15 cellular contexts compared by ENCODE assay signal in genomic region chr4:166777760-166778159, GRCh38.
DNase-seq lines count a peak whose midpoint lies in the region; ATAC-seq and TF ChIP-seq lines count a peak whose summit lies in the region.
"Had no signal": no experiment of that assay in that cellular context is flagged by ENCODE, and none has a peak within 500 bp of the region (broad histone marks: within the 10 kb centered on the region; RNA-seq: fewer than 3 reads in every experiment).

No MANE protein-coding gene starts in this region.

- no peak overlapping the region for H3K27ac ChIP-seq in ovary
- H3K27ac ChIP-seq: C4-2B had no signal

- ATAC-seq in GM18858 (IDR thresholded peaks at IDR 0.05; ENCODE audit: unreplicated experiment) (peak; percentile 48), HG02623 (IDR thresholded peaks at IDR 0.05; ENCODE audit: unreplicated experiment) (peak; percentile 60), HG03039 (IDR thresholded peaks at IDR 0.05; ENCODE audit: unreplicated experiment) (peak; percentile 56)
- ATAC-seq: HepG2 had no signal

- DNase-seq in ovary (no peak), NCI-H82 (lab: John Stamatoyannopoulos, UW) (no peak), KG1 (lab: John Stamatoyannopoulos, UW) (no peak)
- no peak for DNase-seq in activated T-helper 1 cell treated with anti-CD3 and anti-CD28 coated beads, Interleukin-12 subunit alpha, Interleukin-12 subunit beta, Interleukin-2, Interleukin-4 antibody, amounts not matched to agents 30 ng/mL and 10 ng/mL and 1 ng/mL, durations not matched to agents 14 hours and 24 hours and 36 hours (ENCODE audit: low spot score)
- DNase-seq: BE2C; CD4-positive, alpha-beta memory T cell; DMS153; DMS79 treated with DMSO at 0.1 percent for 48 hours; EL had no signal

- no peaks in the 10 kb centered on the region for H3K9me3 ChIP-seq in ovary
- H3K9me3 ChIP-seq: BE2C, HAP-1 had no signal

- H3K36me3 Mint-ChIP-seq in activated T-helper 1 cell treated with anti-CD3 and anti-CD28 coated beads, Interleukin-12 subunit alpha, Interleukin-12 subunit beta, Interleukin-2, Interleukin-4 antibody, amounts not matched to agents 30 ng/mL and 10 ng/mL and 1 ng/mL, durations not matched to agents 14 hours and 24 hours and 36 hours (ENCODE audit: low read depth), result no peaks in the 10 kb centered on the region
- H3K36me3 Mint-ChIP-seq: CD4-positive, alpha-beta memory T cell had no signal

- H3K4me1 ChIP-seq in ovary (ENCODE audit: insufficient read depth), result no peaks in the 10 kb centered on the region
- H3K4me1 ChIP-seq: BE2C, HAP-1 had no signal

- H3K4me3 ChIP-seq in ovary, result no peak overlapping the region
- H3K4me3 ChIP-seq: HAP-1 had no signal

- no peaks in the 10 kb centered on the region for H3K27me3 Mint-ChIP-seq in activated T-helper 1 cell treated with anti-CD3 and anti-CD28 coated beads, Interleukin-12 subunit alpha, Interleukin-12 subunit beta, Interleukin-2, Interleukin-4 antibody, amounts not matched to agents 30 ng/mL and 10 ng/mL and 1 ng/mL, durations not matched to agents 14 hours and 24 hours and 36 hours (ENCODE audit: insufficient read depth)
- H3K27me3 Mint-ChIP-seq: CD4-positive, alpha-beta memory T cell had no signal

- TF ChIP-seq EP300 in ovary (IDR thresholded peaks at IDR 0.05), result no peak

- H3K9me3 Mint-ChIP-seq in activated T-helper 1 cell treated with anti-CD3 and anti-CD28 coated beads, Interleukin-12 subunit alpha, Interleukin-12 subunit beta, Interleukin-2, Interleukin-4 antibody, amounts not matched to agents 30 ng/mL and 10 ng/mL and 1 ng/mL, durations not matched to agents 14 hours and 24 hours and 36 hours, result no peaks in the 10 kb centered on the region

- no peak overlapping the region for H3K4me3 Mint-ChIP-seq in activated T-helper 1 cell treated with anti-CD3 and anti-CD28 coated beads, Interleukin-12 subunit alpha, Interleukin-12 subunit beta, Interleukin-2, Interleukin-4 antibody, amounts not matched to agents 30 ng/mL and 10 ng/mL and 1 ng/mL, durations not matched to agents 14 hours and 24 hours and 36 hours
- H3K4me3 Mint-ChIP-seq: CD4-positive, alpha-beta memory T cell had no signal

- intact Hi-C loops in ovary (cut with DNase I), result no loop called here
- intact Hi-C loops in activated T-helper 1 cell treated with anti-CD3 and anti-CD28 coated beads, Interleukin-12 subunit alpha, Interleukin-12 subunit beta, Interleukin-2, Interleukin-4 antibody, amounts not matched to agents 30 ng/mL and 10 ng/mL and 1 ng/mL, durations not matched to agents 14 hours and 24 hours and 36 hours (cut with micrococcal nuclease), result no loop called here

- TF ChIP-seq CTCF in ovary (IDR thresholded peaks at IDR 0.05), result no peak

- no peaks in the 10 kb centered on the region for H3K4me1 Mint-ChIP-seq in activated T-helper 1 cell treated with anti-CD3 and anti-CD28 coated beads, Interleukin-12 subunit alpha, Interleukin-12 subunit beta, Interleukin-2, Interleukin-4 antibody, amounts not matched to agents 30 ng/mL and 10 ng/mL and 1 ng/mL, durations not matched to agents 14 hours and 24 hours and 36 hours (ENCODE audit: low read depth)
- H3K4me1 Mint-ChIP-seq: CD4-positive, alpha-beta memory T cell had no signal

- H3K27me3 ChIP-seq in ovary, result no peaks in the 10 kb centered on the region
- H3K27me3 ChIP-seq: BE2C had no signal

- TF ChIP-seq POLR2A in ovary (IDR thresholded peaks at IDR 0.05), result no peak

- H3K36me3 ChIP-seq in ovary, result no peaks in the 10 kb centered on the region
- H3K36me3 ChIP-seq: BE2C, HAP-1 had no signal

- H3K27ac Mint-ChIP-seq in activated T-helper 1 cell treated with anti-CD3 and anti-CD28 coated beads, Interleukin-12 subunit alpha, Interleukin-12 subunit beta, Interleukin-2, Interleukin-4 antibody, amounts not matched to agents 30 ng/mL and 10 ng/mL and 1 ng/mL, durations not matched to agents 14 hours and 24 hours and 36 hours, result no peak overlapping the region
- H3K27ac Mint-ChIP-seq: CD4-positive, alpha-beta memory T cell had no signal
